Comparison of ENCODE assay signal across 27 cellular contexts in genomic region chr4:122932763-122933162, GRCh38.
"Had no signal": no experiment of that assay in that cellular context is flagged by ENCODE, and none has a peak within 500 bp of the region (broad histone marks: within the 10 kb centered on the region; RNA-seq: fewer than 3 reads in every experiment).

No MANE protein-coding gene starts in this region.

- H3K36me3 ChIP-seq: ovary, uterus had no signal

- H3K4me1 Mint-ChIP-seq: mesothelial cell of epicardium, naive B cell, nephron progenitor cell had no signal

- H3K9me3 Mint-ChIP-seq: mesothelial cell of epicardium; naive B cell; natural killer cell; nephron progenitor cell; stimulated activated naive CD8-positive, alpha-beta T cell treated with anti-CD3 and anti-CD28 coated beads, Interleukin-15, Interleukin-2, amounts not matched to agents 100 ng/mL and 50 ng/mL, for 24 hours; type B pancreatic cell had no signal

- H3K4me3 ChIP-seq: left lung, lower lobe of right lung, ovary, right atrium auricular region, skin epidermis, tibial nerve, uterus had no signal

- H3K4me3 Mint-ChIP-seq: mesothelial cell of epicardium; naive B cell; natural killer cell; nephron progenitor cell; stimulated activated naive CD8-positive, alpha-beta T cell treated with anti-CD3 and anti-CD28 coated beads, Interleukin-15, Interleukin-2, amounts not matched to agents 100 ng/mL and 50 ng/mL, for 24 hours; type B pancreatic cell had no signal

- H3K9me3 ChIP-seq: left lung, lower lobe of right lung, ovary, right atrium auricular region, tibial nerve, uterus had no signal

- H3K27me3 Mint-ChIP-seq: naive B cell; progenitor cell of endocrine pancreas; stimulated activated naive CD8-positive, alpha-beta T cell treated with anti-CD3 and anti-CD28 coated beads, Interleukin-15, Interleukin-2, amounts not matched to agents 100 ng/mL and 50 ng/mL, for 24 hours; type B pancreatic cell had no signal

- H3K27ac ChIP-seq: left lung, lower lobe of right lung, ovary, right atrium auricular region, skin epidermis, tibial nerve, uterus had no signal

- H3K4me1 ChIP-seq: left lung, lower lobe of right lung, right atrium auricular region, tibial nerve, uterus had no signal

- H3K27ac Mint-ChIP-seq: mesothelial cell of epicardium; naive B cell; natural killer cell; nephron progenitor cell; progenitor cell of endocrine pancreas; stimulated activated naive CD8-positive, alpha-beta T cell treated with anti-CD3 and anti-CD28 coated beads, Interleukin-15, Interleukin-2, amounts not matched to agents 100 ng/mL and 50 ng/mL, for 24 hours; type B pancreatic cell had no signal

- DNase-seq: hippocampal formation; kidney; left colon; left lung; lower lobe of right lung; mammary epithelial cell; mesendoderm; naive B cell; natural killer cell; nephron progenitor cell; ovary; stimulated activated CD4-positive, alpha-beta T cell treated with anti-CD3 and anti-CD28 coated beads, Interleukin-12 subunit alpha, Interleukin-12 subunit beta, amount 100 ng/mL, for 4 hours; stimulated activated CD4-positive, alpha-beta T cell treated with anti-CD3 and anti-CD28 coated beads, Interleukin-15, amount 100 ng/mL, for 24 hours; stimulated activated CD4-positive, alpha-beta T cell treated with anti-CD3 and anti-CD28 coated beads, Interleukin-2, amount 100 ng/mL, for 24 hours; stimulated activated CD4-positive, alpha-beta T cell treated with anti-CD3 and anti-CD28 coated beads, Interleukin-4, amount 100 ng/mL, for 1 hour; stimulated activated naive CD4-positive, alpha-beta T cell; substantia nigra; uterus had no signal

- ATAC-seq: left colon, left lung, lower lobe of right lung, natural killer cell, sciatic nerve had no signal

- H3K27me3 ChIP-seq: left lung, ovary, right atrium auricular region, tibial nerve, uterus had no signal

- FAIRE-seq: islet of Langerhans, kidney had no signal
